ENCODE assay signal across 8 cellular contexts in the genomic region with DNA sequence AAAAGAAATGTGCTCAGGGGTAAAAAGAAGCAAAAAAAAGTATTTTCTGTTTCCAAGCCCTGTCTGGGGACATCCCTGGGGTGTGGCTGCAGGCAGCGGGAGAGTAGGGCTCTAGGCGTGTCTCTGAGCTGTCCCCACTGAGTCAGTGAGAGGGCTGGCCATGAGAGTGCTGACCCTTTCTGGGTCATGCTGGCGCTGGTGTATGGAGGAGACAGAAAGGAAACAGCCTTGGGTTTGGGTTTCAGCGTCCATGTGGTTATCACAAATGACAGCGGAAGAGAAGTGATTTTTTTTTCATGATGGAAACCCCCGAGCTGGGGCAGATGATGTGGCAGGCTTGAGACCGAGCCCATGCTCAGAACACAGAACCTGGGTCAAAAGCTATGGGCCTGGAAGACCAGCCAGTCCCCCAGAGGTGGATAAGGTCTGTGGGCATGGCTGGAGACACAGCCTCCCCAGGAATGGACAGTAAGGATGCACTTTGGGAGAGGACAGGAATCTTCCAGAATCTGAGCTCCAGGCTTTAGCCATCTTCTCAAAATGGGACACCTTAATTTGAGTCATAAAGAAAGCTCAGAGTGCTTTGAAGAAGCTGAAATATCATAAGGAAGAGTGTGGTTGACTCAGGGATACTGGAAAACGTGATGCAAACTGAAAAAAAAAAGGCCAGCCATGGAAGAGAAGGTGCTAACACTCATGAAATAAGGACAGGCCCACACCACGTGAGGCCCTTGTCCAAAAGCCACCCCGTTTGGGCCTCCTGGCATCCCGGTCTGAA. TPM values are rescaled to one million over a fixed set of nuclear protein-coding genes. Genes with fewer than 3 reads are reported as not detected.
DNase-seq lines count a peak whose midpoint lies in the region; ATAC-seq and TF ChIP-seq lines count a peak whose summit lies in the region.

No MANE protein-coding gene starts in this region.

- intact Hi-C loops in right lobe of liver (cut with DNase I) (no loop called here), uterus (cut with DNase I; ENCODE audit: low total_unique reads) (no loop called here)

- H3K4me3 ChIP-seq in right lobe of liver (no peak overlapping the region), uterus (no peak overlapping the region)

- H3K9me3 ChIP-seq in right lobe of liver = no peaks in the 10 kb centered on the region
- H3K9me3 ChIP-seq in uterus = no peaks in the 10 kb centered on the region

- no peak overlapping the region for H3K27ac ChIP-seq in right lobe of liver
- peak overlapping the region; percentile 67 to 69 for H3K27ac ChIP-seq in uterus

- H3K36me3 ChIP-seq in right lobe of liver (no peaks in the 10 kb centered on the region), uterus (no peaks in the 10 kb centered on the region)

- TF ChIP-seq CTCF in right lobe of liver (IDR thresholded peaks at IDR 0.05) = no peak
- TF ChIP-seq CTCF in uterus (IDR thresholded peaks at IDR 0.05) = no peak

- DNase-seq in AG20443 (ENCODE audit: low spot score) (peak; percentile 90), activated T-helper 1 cell treated with Interleukin-2 at 50 U/mL for 16 hours (ENCODE audit: low read depth) (peak; percentile 21), right lobe of liver (no peak), uterus (peak; percentile 72 to 76), hippocampal formation (lab: John Stamatoyannopoulos, UW) (no peak)

- 74% methylated on average over 5 of the region's 11 CpGs for WGBS in right lobe of liver (ENCODE audit: insufficient coverage, low coverage, low lambda C conversion rate, missing lambda C conversion rate)

- peaks cover 0 to 24% (median 0%) of the 10 kb centered on the region in 4 donors for H3K4me1 ChIP-seq in right lobe of liver
- H3K4me1 ChIP-seq in uterus = peaks cover 9 to 11% of the 10 kb centered on the region in 2 donors

- TF ChIP-seq POLR2A in right lobe of liver (IDR thresholded peaks at IDR 0.05) = no peak
- no peak for TF ChIP-seq POLR2A in uterus (IDR thresholded peaks at IDR 0.05)

- H3K27me3 ChIP-seq in right lobe of liver (no peaks in the 10 kb centered on the region), uterus (no peaks in the 10 kb centered on the region)

- peak; percentile 43 for ATAC-seq in HG02623 (IDR thresholded peaks at IDR 0.05; ENCODE audit: unreplicated experiment)
- ATAC-seq in right lobe of liver = peak; percentile 19 to 43 (median 30)
- ATAC-seq in GM19395 (IDR thresholded peaks at IDR 0.05; ENCODE audit: unreplicated experiment) = no peak
- ATAC-seq in GM19452 (IDR thresholded peaks at IDR 0.05; ENCODE audit: unreplicated experiment) = no peak

RNA-seq across cellular contexts. Expression of a gene that starts 36.2 kb away (rescaled TPM):
- 10 to 100 TPM in 1 of 6 experiments, 1 to 10 TPM in 5; 3.7 to 11.6 (median 5.0) TPM for total RNA-seq in right lobe of liver
- 10 to 100 TPM in 2 of 4 donors, 1 to 10 TPM in 2; 4.9 to 36.1 (median 15.2) TPM for total RNA-seq in uterus

RNA-seq across cellular contexts. Expression of a gene that starts 54.6 kb away (rescaled TPM):
- total RNA-seq in right lobe of liver = 10 to 100 TPM; 31.4 to 48.5 (median 40.2) TPM
- total RNA-seq in uterus = 10 to 100 TPM in 3 of 4 donors, 1 to 10 TPM in 1; 5.9 to 40.3 (median 23.7) TPM

Comparison
In these comparisons a context has a peak if more than half of its experiments do, and no peak if none do; other contexts are left out.
1. DNase-seq: peak in AG20443 (single experiment), activated T-helper 1 cell treated with Interleukin-2 at 50 U/mL for 16 hours (single experiment) and uterus (2 of 2); none in right lobe of liver (0 of 3) and hippocampal formation (0 of 2).
2. ATAC-seq: peak in HG02623 (single experiment) and right lobe of liver (4 of 4); none in GM19395 (single experiment) and GM19452 (single experiment).
3. H3K27ac ChIP-seq: peak in uterus (2 of 2); none in right lobe of liver (0 of 3).